13 cellular contexts compared by ENCODE assay signal in genomic region chr6:24861934-24862333, GRCh38.
A peak's percentile ranks its signal among the peaks of the same experiment; 100 is the strongest.
DNase-seq lines count a peak whose midpoint lies in the region; ATAC-seq and TF ChIP-seq lines count a peak whose summit lies in the region.
"Had no signal": no experiment of that assay in that cellular context is flagged by ENCODE, and none has a peak within 500 bp of the region (broad histone marks: within the 10 kb centered on the region; RNA-seq: fewer than 3 reads in every experiment).

No MANE protein-coding gene starts in this region.

- H3K4me1 ChIP-seq in ascending aorta (no peaks in the 10 kb centered on the region), uterus (no peaks in the 10 kb centered on the region)

- intact Hi-C loops in activated T-helper 1 cell treated with anti-CD3 and anti-CD28 coated beads, Interleukin-12 subunit alpha, Interleukin-12 subunit beta, Interleukin-2, Interleukin-4 antibody, amounts not matched to agents 30 ng/mL and 10 ng/mL and 1 ng/mL, durations not matched to agents 14 hours and 24 hours and 36 hours (cut with micrococcal nuclease): loop anchor here (2.0 to 10.0 kb wide), 2 partner anchors 13 to 743 kb away; no protein-coding TSS in a partner anchor
- intact Hi-C loops in ascending aorta (cut with DNase I) (no loop called here), uterus (cut with DNase I; ENCODE audit: low total_unique reads) (no loop called here)

- ATAC-seq in GM19395 (IDR thresholded peaks at IDR 0.05; ENCODE audit: unreplicated experiment) (peak; percentile 73), HG03103 (IDR thresholded peaks at IDR 0.05; ENCODE audit: low read depth, unreplicated experiment) (peak; percentile 84), HG02840 (IDR thresholded peaks at IDR 0.05; ENCODE audit: low FRiP score, unreplicated experiment) (no peak)
- ATAC-seq: body of pancreas had no signal

- H3K4me1 Mint-ChIP-seq in activated T-helper 1 cell treated with anti-CD3 and anti-CD28 coated beads, Interleukin-12 subunit alpha, Interleukin-12 subunit beta, Interleukin-2, Interleukin-4 antibody, amounts not matched to agents 30 ng/mL and 10 ng/mL and 1 ng/mL, durations not matched to agents 14 hours and 24 hours and 36 hours (ENCODE audit: low read depth): peaks cover 85% of the 10 kb centered on the region
- H3K4me1 Mint-ChIP-seq: neural crest cell had no signal

- H3K27ac ChIP-seq in ascending aorta (no peak overlapping the region), uterus (no peak overlapping the region)
- H3K27ac ChIP-seq: body of pancreas, WERI-Rb-1 had no signal

- no peak for TF ChIP-seq POLR2A in uterus (IDR thresholded peaks at IDR 0.05)

- H3K36me3 Mint-ChIP-seq in activated T-helper 1 cell treated with anti-CD3 and anti-CD28 coated beads, Interleukin-12 subunit alpha, Interleukin-12 subunit beta, Interleukin-2, Interleukin-4 antibody, amounts not matched to agents 30 ng/mL and 10 ng/mL and 1 ng/mL, durations not matched to agents 14 hours and 24 hours and 36 hours (ENCODE audit: low read depth): peaks cover 59% of the 10 kb centered on the region

- H3K9me3 ChIP-seq in ascending aorta: no peaks in the 10 kb centered on the region
- no peaks in the 10 kb centered on the region for H3K9me3 ChIP-seq in uterus
- H3K9me3 ChIP-seq: body of pancreas had no signal

- no peak overlapping the region for H3K4me3 Mint-ChIP-seq in activated T-helper 1 cell treated with anti-CD3 and anti-CD28 coated beads, Interleukin-12 subunit alpha, Interleukin-12 subunit beta, Interleukin-2, Interleukin-4 antibody, amounts not matched to agents 30 ng/mL and 10 ng/mL and 1 ng/mL, durations not matched to agents 14 hours and 24 hours and 36 hours
- H3K4me3 Mint-ChIP-seq: neural crest cell had no signal

- DNase-seq in GM12865 (ENCODE audit: low read depth) (peak; percentile 76), ascending aorta (ENCODE audit: low spot score in 2 of 2) (no peak), uterus (no peak), NCI-H1092 (lab: John Stamatoyannopoulos, UW) (no peak)
- DNase-seq in activated T-helper 1 cell treated with anti-CD3 and anti-CD28 coated beads, Interleukin-12 subunit alpha, Interleukin-12 subunit beta, Interleukin-2, Interleukin-4 antibody, amounts not matched to agents 30 ng/mL and 10 ng/mL and 1 ng/mL, durations not matched to agents 14 hours and 24 hours and 36 hours (ENCODE audit: low spot score): no peak
- DNase-seq: body of pancreas, foreskin fibroblast, NCI-H226, WERI-Rb-1 had no signal

- no peaks in the 10 kb centered on the region for H3K9me3 Mint-ChIP-seq in activated T-helper 1 cell treated with anti-CD3 and anti-CD28 coated beads, Interleukin-12 subunit alpha, Interleukin-12 subunit beta, Interleukin-2, Interleukin-4 antibody, amounts not matched to agents 30 ng/mL and 10 ng/mL and 1 ng/mL, durations not matched to agents 14 hours and 24 hours and 36 hours
- H3K9me3 Mint-ChIP-seq: neural crest cell had no signal

- peak overlapping the region; percentile 18 for H3K27ac Mint-ChIP-seq in activated T-helper 1 cell treated with anti-CD3 and anti-CD28 coated beads, Interleukin-12 subunit alpha, Interleukin-12 subunit beta, Interleukin-2, Interleukin-4 antibody, amounts not matched to agents 30 ng/mL and 10 ng/mL and 1 ng/mL, durations not matched to agents 14 hours and 24 hours and 36 hours

- TF ChIP-seq CTCF in GM12865 (IDR thresholded peaks at IDR 0.05; ENCODE audit: insufficient read depth, low read depth, low read length, missing control alignments): no peak
- TF ChIP-seq CTCF in ascending aorta (IDR thresholded peaks at IDR 0.05): no peak
- no peak for TF ChIP-seq CTCF in uterus (IDR thresholded peaks at IDR 0.05)

- H3K4me3 ChIP-seq in GM12865 (ENCODE audit: low read depth, low read length) (no peak overlapping the region), ascending aorta (no peak overlapping the region), uterus (no peak overlapping the region)
- H3K4me3 ChIP-seq: body of pancreas had no signal

- H3K27me3 ChIP-seq in ascending aorta: no peaks in the 10 kb centered on the region
- H3K27me3 ChIP-seq in uterus: no peaks in the 10 kb centered on the region
- H3K27me3 ChIP-seq: body of pancreas had no signal

- no peaks in the 10 kb centered on the region for H3K36me3 ChIP-seq in ascending aorta
- no peaks in the 10 kb centered on the region for H3K36me3 ChIP-seq in uterus
- H3K36me3 ChIP-seq: WERI-Rb-1 had no signal

- H3K27me3 Mint-ChIP-seq in activated T-helper 1 cell treated with anti-CD3 and anti-CD28 coated beads, Interleukin-12 subunit alpha, Interleukin-12 subunit beta, Interleukin-2, Interleukin-4 antibody, amounts not matched to agents 30 ng/mL and 10 ng/mL and 1 ng/mL, durations not matched to agents 14 hours and 24 hours and 36 hours (ENCODE audit: insufficient read depth): no peaks in the 10 kb centered on the region
